In genomic region chr4:185211641-185212040, GRCh38 we compare ENCODE assay signal across 11 cellular contexts. TPM values are rescaled to one million over a fixed set of nuclear protein-coding genes. Genes with fewer than 3 reads are reported as not detected.
DNase-seq lines count a peak whose midpoint lies in the region; ATAC-seq, FAIRE-seq and TF ChIP-seq lines count a peak whose summit lies in the region.
"Had no signal": no experiment of that assay in that cellular context is flagged by ENCODE, and none has a peak within 500 bp of the region (broad histone marks: within the 10 kb centered on the region; RNA-seq: fewer than 3 reads in every experiment).

No MANE protein-coding gene starts in this region.

- H3K9me3 Mint-ChIP-seq in activated T-cell treated with anti-CD3 and anti-CD28 coated beads, Interleukin-2, amount 50 U/mL, for 24 hours = no peaks in the 10 kb centered on the region
- H3K9me3 Mint-ChIP-seq in stimulated activated effector memory CD8-positive, alpha-beta T cell treated with anti-CD3 and anti-CD28 coated beads, Interleukin-12 subunit alpha, Interleukin-12 subunit beta, amount 100 ng/mL, for 72 hours = no peaks in the 10 kb centered on the region

- no peak for ATAC-seq in stimulated activated effector memory CD8-positive, alpha-beta T cell treated with anti-CD3 and anti-CD28 coated beads, Interleukin-12 subunit alpha, Interleukin-12 subunit beta, amount 100 ng/mL, for 72 hours

- H3K4me1 Mint-ChIP-seq in activated T-cell treated with anti-CD3 and anti-CD28 coated beads, Interleukin-2, amount 50 U/mL, for 24 hours (ENCODE audit: low read depth) = peaks cover 40% of the 10 kb centered on the region
- H3K4me1 Mint-ChIP-seq in stimulated activated effector memory CD8-positive, alpha-beta T cell treated with anti-CD3 and anti-CD28 coated beads, Interleukin-12 subunit alpha, Interleukin-12 subunit beta, amount 100 ng/mL, for 72 hours = peaks cover 45% of the 10 kb centered on the region

- H3K4me3 ChIP-seq in WI38 (ENCODE audit: low read depth, low read length) (peak overlapping the region; percentile 82), fibroblast of the aortic adventitia (ENCODE audit: low read depth, low read length) (peak overlapping the region; percentile 96)

- peaks cover 4% of the 10 kb centered on the region for H3K36me3 Mint-ChIP-seq in activated T-cell treated with anti-CD3 and anti-CD28 coated beads, Interleukin-2, amount 50 U/mL, for 24 hours (ENCODE audit: low read depth)
- no peaks in the 10 kb centered on the region for H3K36me3 Mint-ChIP-seq in stimulated activated effector memory CD8-positive, alpha-beta T cell treated with anti-CD3 and anti-CD28 coated beads, Interleukin-12 subunit alpha, Interleukin-12 subunit beta, amount 100 ng/mL, for 72 hours

- FAIRE-seq in GM19239 (lab: Jason Lieb, UNC) = no peak

- peak overlapping the region; percentile 87 for H3K4me3 Mint-ChIP-seq in activated T-cell treated with anti-CD3 and anti-CD28 coated beads, Interleukin-2, amount 50 U/mL, for 24 hours
- H3K4me3 Mint-ChIP-seq in stimulated activated effector memory CD8-positive, alpha-beta T cell treated with anti-CD3 and anti-CD28 coated beads, Interleukin-12 subunit alpha, Interleukin-12 subunit beta, amount 100 ng/mL, for 72 hours = peak overlapping the region; percentile 76

- no peaks in the 10 kb centered on the region for H3K27me3 Mint-ChIP-seq in activated T-cell treated with anti-CD3 and anti-CD28 coated beads, Interleukin-2, amount 50 U/mL, for 24 hours

- no peak for DNase-seq in activated T-cell treated with anti-CD3 and anti-CD28 coated beads, Interleukin-2, amount 50 U/mL, for 24 hours
- no peak for DNase-seq in activated T-cell treated with anti-CD3 and anti-CD28 coated beads, Interleukin-2, amount 50 U/mL, for 1 hour
- DNase-seq in fibroblast of the aortic adventitia (ENCODE audit: low read depth) = no peak
- DNase-seq in stimulated activated effector memory CD8-positive, alpha-beta T cell treated with anti-CD3 and anti-CD28 coated beads, Interleukin-12 subunit alpha, Interleukin-12 subunit beta, amount 100 ng/mL, for 72 hours (ENCODE audit: low spot score in 2 of 2) = no peak
- no peak for DNase-seq in GM19239 (ENCODE audit: insufficient read length, low spot score)
- DNase-seq in NCI-H748 treated with DMSO at 0.1 percent for 48 hours (lab: John Stamatoyannopoulos, UW) = no peak
- DNase-seq in NCI-H187 (lab: John Stamatoyannopoulos, UW) = no peak
- DNase-seq: activated CD8-positive, alpha-beta memory T cell treated with anti-CD3 and anti-CD28 coated beads, Interleukin-2, amount 50 U/mL, for 48 hours; esophagus squamous epithelium; Peyer's patch had no signal

- TF ChIP-seq CTCF in WI38 (IDR thresholded peaks at IDR 0.05; ENCODE audit: low read depth, low read length) (no peak), fibroblast of the aortic adventitia (IDR thresholded peaks at IDR 0.05; ENCODE audit: insufficient read depth, low read length) (no peak)

- H3K27ac Mint-ChIP-seq in activated T-cell treated with anti-CD3 and anti-CD28 coated beads, Interleukin-2, amount 50 U/mL, for 24 hours = no peak overlapping the region
- no peak overlapping the region for H3K27ac Mint-ChIP-seq in stimulated activated effector memory CD8-positive, alpha-beta T cell treated with anti-CD3 and anti-CD28 coated beads, Interleukin-12 subunit alpha, Interleukin-12 subunit beta, amount 100 ng/mL, for 72 hours

RNA-seq across cellular contexts. Expression of gene SNX25, which starts 2.2 kb away (rescaled TPM):
- 27.5 and 102 TPM in 2 replicates for total RNA-seq in fibroblast of the aortic adventitia (ENCODE audit: low replicate concordance)

RNA-seq across cellular contexts. Expression of gene CFAP97, which starts 7.8 kb away (rescaled TPM):
- 34.7 and 74.3 TPM in 2 replicates for total RNA-seq in fibroblast of the aortic adventitia (ENCODE audit: low replicate concordance)
